Comparison of ENCODE assay signal across 8 cellular contexts in the genomic region with DNA sequence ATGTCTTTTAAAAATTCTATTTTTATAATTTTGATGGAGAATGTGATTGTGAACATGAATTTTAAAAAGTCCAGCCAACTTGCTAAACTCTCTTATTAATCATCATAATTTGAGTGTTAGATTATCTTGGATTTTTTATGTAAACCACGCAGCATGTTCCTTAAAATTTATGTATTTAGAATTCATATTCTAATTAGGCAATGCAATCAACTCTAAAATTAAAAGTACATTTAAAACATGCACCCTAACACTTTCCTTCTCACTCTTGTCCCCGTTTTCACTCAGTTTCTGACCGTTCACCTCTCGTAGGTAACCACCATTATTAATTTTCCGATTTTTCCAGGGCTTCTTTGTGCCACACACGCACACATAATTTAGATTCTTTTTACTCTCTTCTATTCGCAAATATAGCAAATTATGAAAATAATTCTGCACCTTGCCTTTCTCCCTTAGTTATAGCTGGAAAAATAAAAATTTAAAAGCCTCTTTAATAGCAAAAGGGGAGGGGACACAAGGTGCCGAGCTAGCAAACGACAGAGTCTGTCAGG. TPM values are rescaled to one million over a fixed set of nuclear protein-coding genes. Genes with fewer than 3 reads are reported as not detected.
DNase-seq lines count a peak whose midpoint lies in the region; ATAC-seq and TF ChIP-seq lines count a peak whose summit lies in the region.

No MANE protein-coding gene starts in this region.

- intact Hi-C loops in activated T-helper 2 cell treated with anti-CD3 and anti-CD28 coated beads, Interferon-gamma antibody, Interleukin-2, Interleukin-4, amounts not matched to agents 10 μg/mL and 5 μg/mL and 100 μg/mL, durations not matched to agents 14 hours and 24 hours and 36 hours (cut with micrococcal nuclease), result loop anchor here (1.0 to 5.0 kb wide), 2 partner anchors 14 to 48 kb away; a partner anchor contains a TSS

- H3F3A ChIP-seq in GM23338 (replicated peaks; ENCODE audit: low read depth), result no peaks in the 10 kb centered on the region

- H3K27ac ChIP-seq in 22Rv1, result peak overlapping the region; percentile 67
- no peak overlapping the region for H3K27ac ChIP-seq in GM23338 (ENCODE audit: low read depth)
- H3K27ac ChIP-seq in layer of hippocampus (ENCODE audit: low read depth, low read length), result peak overlapping the region; percentile 35

- no peaks in the 10 kb centered on the region for H3K9me2 ChIP-seq in GM23338 (ENCODE audit: insufficient read depth)

- H3K27me3 ChIP-seq in GM23338 (ENCODE audit: insufficient read depth) (no peaks in the 10 kb centered on the region), layer of hippocampus (ENCODE audit: control insufficient read depth, insufficient read depth, low read length) (no peaks in the 10 kb centered on the region)

- H3K4me2 ChIP-seq in GM23338, result peak overlapping the region; percentile 91

- DNase-seq in GM23338 (ENCODE audit: low spot score) (no peak), type B pancreatic cell (ENCODE audit: extremely low spot score, unreplicated experiment) (no peak), cerebellum (ENCODE audit: low spot score) (no peak), medulla oblongata (ENCODE audit: extremely low spot score) (no peak), COLO668 (lab: John Stamatoyannopoulos, UW; ENCODE audit: unreplicated experiment) (no peak)
- DNase-seq in activated T-helper 2 cell treated with anti-CD3 and anti-CD28 coated beads, Interferon-gamma antibody, Interleukin-2, Interleukin-4, amounts not matched to agents 10 μg/mL and 5 μg/mL and 100 μg/mL, durations not matched to agents 14 hours and 24 hours and 36 hours (ENCODE audit: low spot score), result no peak

- H3K4me3 ChIP-seq in GM23338, result peak overlapping the region; percentile 78

- H3K27me3 Mint-ChIP-seq in GM23338 (ENCODE audit: insufficient read depth, low read depth, poor library complexity) (peaks cover 15% of the 10 kb centered on the region), type B pancreatic cell (peaks cover 36% of the 10 kb centered on the region)
- peaks cover 25% of the 10 kb centered on the region for H3K27me3 Mint-ChIP-seq in activated T-helper 2 cell treated with anti-CD3 and anti-CD28 coated beads, Interferon-gamma antibody, Interleukin-2, Interleukin-4, amounts not matched to agents 10 μg/mL and 5 μg/mL and 100 μg/mL, durations not matched to agents 14 hours and 24 hours and 36 hours (ENCODE audit: low read depth)

- H3K36me3 ChIP-seq in GM23338 (ENCODE audit: insufficient read depth), result no peaks in the 10 kb centered on the region

- H3K36me3 Mint-ChIP-seq in GM23338 (ENCODE audit: low read depth), result peaks cover 21% of the 10 kb centered on the region
- peaks cover 15% of the 10 kb centered on the region for H3K36me3 Mint-ChIP-seq in activated T-helper 2 cell treated with anti-CD3 and anti-CD28 coated beads, Interferon-gamma antibody, Interleukin-2, Interleukin-4, amounts not matched to agents 10 μg/mL and 5 μg/mL and 100 μg/mL, durations not matched to agents 14 hours and 24 hours and 36 hours (ENCODE audit: low read depth)
- H3K36me3 Mint-ChIP-seq in type B pancreatic cell, result peaks cover 8% of the 10 kb centered on the region

- H3K79me2 ChIP-seq in GM23338 (replicated peaks; ENCODE audit: insufficient read depth), result peaks cover 44% of the 10 kb centered on the region

- H2AFZ ChIP-seq in GM23338, result peak overlapping the region; percentile 93

- peaks cover 12% of the 10 kb centered on the region; the same call in 2 of the 3 replicates for H3K9me3 Mint-ChIP-seq in GM23338
- no peaks in the 10 kb centered on the region for H3K9me3 Mint-ChIP-seq in activated T-helper 2 cell treated with anti-CD3 and anti-CD28 coated beads, Interferon-gamma antibody, Interleukin-2, Interleukin-4, amounts not matched to agents 10 μg/mL and 5 μg/mL and 100 μg/mL, durations not matched to agents 14 hours and 24 hours and 36 hours
- no peaks in the 10 kb centered on the region for H3K9me3 Mint-ChIP-seq in type B pancreatic cell

- TF ChIP-seq CTCF in 22Rv1 (IDR thresholded peaks at IDR 0.05), result no peak
- no peak for TF ChIP-seq CTCF in GM23338 (conservative IDR thresholded peaks at IDR 0.05; ENCODE audit: low read depth in 2 of 2)
- no peak for TF ChIP-seq CTCF in type B pancreatic cell (conservative IDR thresholded peaks at IDR 0.05)

- no peak for ATAC-seq in GM23338

- H3K27ac Mint-ChIP-seq in GM23338, result peak overlapping the region; percentile 99
- H3K27ac Mint-ChIP-seq in activated T-helper 2 cell treated with anti-CD3 and anti-CD28 coated beads, Interferon-gamma antibody, Interleukin-2, Interleukin-4, amounts not matched to agents 10 μg/mL and 5 μg/mL and 100 μg/mL, durations not matched to agents 14 hours and 24 hours and 36 hours, result peak overlapping the region; percentile 93
- H3K27ac Mint-ChIP-seq in type B pancreatic cell, result peak overlapping the region; percentile 95

- H3K4me1 Mint-ChIP-seq in GM23338 (peaks cover 19% of the 10 kb centered on the region), type B pancreatic cell (ENCODE audit: unreplicated experiment) (peaks cover 29% of the 10 kb centered on the region)
- peaks cover 22% of the 10 kb centered on the region for H3K4me1 Mint-ChIP-seq in activated T-helper 2 cell treated with anti-CD3 and anti-CD28 coated beads, Interferon-gamma antibody, Interleukin-2, Interleukin-4, amounts not matched to agents 10 μg/mL and 5 μg/mL and 100 μg/mL, durations not matched to agents 14 hours and 24 hours and 36 hours (ENCODE audit: low read depth)

- H3K4me3 Mint-ChIP-seq in GM23338 (peak overlapping the region; percentile 99), type B pancreatic cell (peak overlapping the region; percentile 98)
- H3K4me3 Mint-ChIP-seq in activated T-helper 2 cell treated with anti-CD3 and anti-CD28 coated beads, Interferon-gamma antibody, Interleukin-2, Interleukin-4, amounts not matched to agents 10 μg/mL and 5 μg/mL and 100 μg/mL, durations not matched to agents 14 hours and 24 hours and 36 hours (ENCODE audit: low read depth), result peak overlapping the region; percentile 99

- H4K20me1 ChIP-seq in GM23338 (replicated peaks; ENCODE audit: insufficient read depth), result peaks cover 8% of the 10 kb centered on the region; the same call in 1 of the 2 replicates

- H3K4me1 ChIP-seq in GM23338 (ENCODE audit: insufficient read depth), result peaks cover 10% of the 10 kb centered on the region

TF ChIP-seq in GM23338, 12 proteins besides CTCF, POLR2A, EP300 and RAD21 (continues in another document):
- TF ChIP-seq, protein P1, sequence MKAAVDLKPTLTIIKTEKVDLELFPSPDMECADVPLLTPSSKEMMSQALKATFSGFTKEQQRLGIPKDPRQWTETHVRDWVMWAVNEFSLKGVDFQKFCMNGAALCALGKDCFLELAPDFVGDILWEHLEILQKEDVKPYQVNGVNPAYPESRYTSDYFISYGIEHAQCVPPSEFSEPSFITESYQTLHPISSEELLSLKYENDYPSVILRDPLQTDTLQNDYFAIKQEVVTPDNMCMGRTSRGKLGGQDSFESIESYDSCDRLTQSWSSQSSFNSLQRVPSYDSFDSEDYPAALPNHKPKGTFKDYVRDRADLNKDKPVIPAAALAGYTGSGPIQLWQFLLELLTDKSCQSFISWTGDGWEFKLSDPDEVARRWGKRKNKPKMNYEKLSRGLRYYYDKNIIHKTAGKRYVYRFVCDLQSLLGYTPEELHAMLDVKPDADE (IDR thresholded peaks at IDR 0.05), result no peak
- no peak for TF ChIP-seq CREB1 (CRISPR knock-in tag; IDR thresholded peaks at IDR 0.05; ENCODE audit: low read depth)
- no peak for TF ChIP-seq ZNF114 (CRISPR knock-in tag; IDR thresholded peaks at IDR 0.05)
- no peak for TF ChIP-seq JUNB (IDR thresholded peaks at IDR 0.05; ENCODE audit: unreplicated experiment)

RNA-seq across cellular contexts. Expression of a gene that starts 0.3 kb away (rescaled TPM):
- 4.3 and 7.6 TPM in 2 replicates for total RNA-seq in GM23338 (2014; rRNA removed; shearing (Covaris generic))
- 2.8 and 3.0 TPM in 2 replicates for polyA plus RNA-seq in GM23338 (2016; fragmentation: Nextera tagmentation; extraction: Ambion mirVana)
- 3.5 TPM in 2 replicates for total RNA-seq in activated T-helper 2 cell treated with anti-CD3 and anti-CD28 coated beads, Interferon-gamma antibody, Interleukin-2, Interleukin-4, amounts not matched to agents 10 μg/mL and 5 μg/mL and 100 μg/mL, durations not matched to agents 14 hours and 24 hours and 36 hours
- total RNA-seq in type B pancreatic cell (ENCODE audit: low replicate concordance) (9.3 and 12.6 TPM in 2 replicates), cerebellum (8.3 TPM)

RNA-seq across cellular contexts. Expression of a gene that starts 13.5 kb away (rescaled TPM):
- total RNA-seq in GM23338 (2014; rRNA removed; shearing (Covaris generic)), result 4.7 and 12.1 TPM in 2 replicates
- 2.8 and 3.1 TPM in 2 replicates for polyA plus RNA-seq in GM23338 (2016; fragmentation: Nextera tagmentation; extraction: Ambion mirVana)
- total RNA-seq in activated T-helper 2 cell treated with anti-CD3 and anti-CD28 coated beads, Interferon-gamma antibody, Interleukin-2, Interleukin-4, amounts not matched to agents 10 μg/mL and 5 μg/mL and 100 μg/mL, durations not matched to agents 14 hours and 24 hours and 36 hours, result 1.5 and 1.9 TPM in 2 replicates
- total RNA-seq in type B pancreatic cell (ENCODE audit: low replicate concordance) (6.2 TPM in 2 replicates), cerebellum (10.6 TPM)

RNA-seq across cellular contexts. Expression of a gene that starts 50.1 kb away (rescaled TPM):
- total RNA-seq in GM23338 (2014; rRNA removed; shearing (Covaris generic)), result 5.7 and 7.3 TPM in 2 replicates
- polyA plus RNA-seq in GM23338 (2016; fragmentation: Nextera tagmentation; extraction: Ambion mirVana), result 1.9 and 2.0 TPM in 2 replicates
- 5.3 and 5.7 TPM in 2 replicates for total RNA-seq in activated T-helper 2 cell treated with anti-CD3 and anti-CD28 coated beads, Interferon-gamma antibody, Interleukin-2, Interleukin-4, amounts not matched to agents 10 μg/mL and 5 μg/mL and 100 μg/mL, durations not matched to agents 14 hours and 24 hours and 36 hours
- total RNA-seq in type B pancreatic cell (ENCODE audit: low replicate concordance), result 9.6 and 12.4 TPM in 2 replicates
- total RNA-seq in cerebellum, result 13.9 TPM
